Comparison of ENCODE assay signal across 8 cellular contexts in genomic region chr2:68441179-68441993, GRCh38. TPM values are rescaled to one million over a fixed set of nuclear protein-coding genes. Genes with fewer than 3 reads are reported as not detected.
DNase-seq lines count a peak whose midpoint lies in the region; ATAC-seq, FAIRE-seq and TF ChIP-seq lines count a peak whose summit lies in the region.

No MANE protein-coding gene starts in this region.

- TF ChIP-seq CTCF in RWPE1 (conservative IDR thresholded peaks at IDR 0.05; ENCODE audit: low read depth), result peak; percentile 84
- TF ChIP-seq CTCF in omental fat pad (IDR thresholded peaks at IDR 0.05), result peak in 2 of 3 donors; percentile 45 to 77
- TF ChIP-seq CTCF in testis (IDR thresholded peaks at IDR 0.05), result peak; percentile 88 to 96 (median 95)

- H3K27me3 ChIP-seq in MG63, result peaks cover 7% of the 10 kb centered on the region; the same call in 1 of the 2 replicates
- H3K27me3 ChIP-seq in testis, result no peaks in the 10 kb centered on the region

- H3K9me3 ChIP-seq in MG63, result no peaks in the 10 kb centered on the region
- no peaks in the 10 kb centered on the region for H3K9me3 ChIP-seq in testis

- H3K4me3 ChIP-seq in MG63 (no peak overlapping the region), testis (no peak overlapping the region)

- no peaks in the 10 kb centered on the region for H3K36me3 Mint-ChIP-seq in activated T-helper 1 cell treated with anti-CD3 and anti-CD28 coated beads, Interleukin-12 subunit alpha, Interleukin-12 subunit beta, Interleukin-2, Interleukin-4 antibody, amounts not matched to agents 30 ng/mL and 10 ng/mL and 1 ng/mL, durations not matched to agents 14 hours and 24 hours and 36 hours (ENCODE audit: low read depth)

- POLR2A ChIA-PET in RWPE1 (lab: Yijun Ruan, JAX; ENCODE audit: low non-redundant PET), result no interaction called here

- peaks cover 10% of the 10 kb centered on the region for H3K4me1 ChIP-seq in testis

- CTCF ChIA-PET in RWPE1 (lab: Yijun Ruan, JAX), result interaction anchor here (0.6 to 2.2 kb wide), 12 partner anchors 9 to 1617 kb away, joined by 3 to 7 read pairs (median 3); no protein-coding TSS in a partner anchor

- no peak for TF ChIP-seq POLR2A in testis (IDR thresholded peaks at IDR 0.05)

- FAIRE-seq in G401.6 (lab: Jason Lieb, UNC), result peak; percentile 88

- intact Hi-C loops in activated T-helper 1 cell treated with anti-CD3 and anti-CD28 coated beads, Interleukin-12 subunit alpha, Interleukin-12 subunit beta, Interleukin-2, Interleukin-4 antibody, amounts not matched to agents 30 ng/mL and 10 ng/mL and 1 ng/mL, durations not matched to agents 14 hours and 24 hours and 36 hours (cut with micrococcal nuclease), result loop anchor here (1.0 to 2.0 kb wide), 10 partner anchors 17 to 319 kb away; partner anchors contain the start of genes APLF and FBXO48
- intact Hi-C loops in testis (cut with DNase I; ENCODE audit: low total_unique reads), result no loop called here

- H3K27me3 Mint-ChIP-seq in activated T-helper 1 cell treated with anti-CD3 and anti-CD28 coated beads, Interleukin-12 subunit alpha, Interleukin-12 subunit beta, Interleukin-2, Interleukin-4 antibody, amounts not matched to agents 30 ng/mL and 10 ng/mL and 1 ng/mL, durations not matched to agents 14 hours and 24 hours and 36 hours (ENCODE audit: insufficient read depth), result peaks cover 10% of the 10 kb centered on the region

- DNase-seq in HCEC 1CT (peak; percentile 85), MG63 (peak; percentile 68), RWPE1 (ENCODE audit: low spot score) (peak; percentile 56), fibroblast of the conjunctiva (ENCODE audit: low read depth) (peak; percentile 78), omental fat pad (ENCODE audit: low spot score) (peak; percentile 67), testis (peak; percentile 93)
- peak; percentile 76 for DNase-seq in activated T-helper 1 cell treated with anti-CD3 and anti-CD28 coated beads, Interleukin-12 subunit alpha, Interleukin-12 subunit beta, Interleukin-2, Interleukin-4 antibody, amounts not matched to agents 30 ng/mL and 10 ng/mL and 1 ng/mL, durations not matched to agents 14 hours and 24 hours and 36 hours (ENCODE audit: low spot score)

- H3K27ac Mint-ChIP-seq in activated T-helper 1 cell treated with anti-CD3 and anti-CD28 coated beads, Interleukin-12 subunit alpha, Interleukin-12 subunit beta, Interleukin-2, Interleukin-4 antibody, amounts not matched to agents 30 ng/mL and 10 ng/mL and 1 ng/mL, durations not matched to agents 14 hours and 24 hours and 36 hours, result peak overlapping the region; percentile 88

- peak overlapping the region; percentile 55 for H3K4me3 Mint-ChIP-seq in activated T-helper 1 cell treated with anti-CD3 and anti-CD28 coated beads, Interleukin-12 subunit alpha, Interleukin-12 subunit beta, Interleukin-2, Interleukin-4 antibody, amounts not matched to agents 30 ng/mL and 10 ng/mL and 1 ng/mL, durations not matched to agents 14 hours and 24 hours and 36 hours

- ATAC-seq in omental fat pad (ENCODE audit: low FRiP score), result peak; percentile 92

- H3K9me3 Mint-ChIP-seq in activated T-helper 1 cell treated with anti-CD3 and anti-CD28 coated beads, Interleukin-12 subunit alpha, Interleukin-12 subunit beta, Interleukin-2, Interleukin-4 antibody, amounts not matched to agents 30 ng/mL and 10 ng/mL and 1 ng/mL, durations not matched to agents 14 hours and 24 hours and 36 hours, result no peaks in the 10 kb centered on the region

- peaks cover 31% of the 10 kb centered on the region for H3K4me1 Mint-ChIP-seq in activated T-helper 1 cell treated with anti-CD3 and anti-CD28 coated beads, Interleukin-12 subunit alpha, Interleukin-12 subunit beta, Interleukin-2, Interleukin-4 antibody, amounts not matched to agents 30 ng/mL and 10 ng/mL and 1 ng/mL, durations not matched to agents 14 hours and 24 hours and 36 hours (ENCODE audit: low read depth)

- H3K36me3 ChIP-seq in MG63 (no peaks in the 10 kb centered on the region), testis (ENCODE audit: low read depth, missing control alignments) (no peaks in the 10 kb centered on the region)

- 39 to 45% methylated on average over 6 of the region's 6 CpGs for WGBS in testis, 2 donors

- H3K27ac ChIP-seq in RWPE1 (no peak overlapping the region), testis (no peak overlapping the region)

RNA-seq across cellular contexts. Expression of gene FBXO48, which starts 25.7 kb away (rescaled TPM):
- total RNA-seq in MG63 (2014; rRNA removed; shearing (Covaris generic); ENCODE audit: low replicate concordance), result 0.13 TPM in 1 of 2 replicates, not detected in the other
- total RNA-seq in activated T-helper 1 cell treated with anti-CD3 and anti-CD28 coated beads, Interleukin-12 subunit alpha, Interleukin-12 subunit beta, Interleukin-2, Interleukin-4 antibody, amounts not matched to agents 30 ng/mL and 10 ng/mL and 1 ng/mL, durations not matched to agents 14 hours and 24 hours and 36 hours, result 1.3 and 1.4 TPM in 2 replicates
- 1 to 10 TPM in 1 of 4 donors, under 1 TPM in 3; 0.24 to 1.3 (median 0.80) TPM for total RNA-seq in omental fat pad
- total RNA-seq in testis, result 1 to 10 TPM; 1.2 to 2.4 TPM
- polyA plus RNA-seq in testis (ENCODE audit: insufficient read depth, low read depth, low replicate concordance), result 1.7 TPM

RNA-seq across cellular contexts. Expression of gene APLF, which starts 26.0 kb away (rescaled TPM):
- 0.99 and 2.5 TPM in 2 replicates for total RNA-seq in MG63 (2014; rRNA removed; shearing (Covaris generic); ENCODE audit: low replicate concordance)
- total RNA-seq in activated T-helper 1 cell treated with anti-CD3 and anti-CD28 coated beads, Interleukin-12 subunit alpha, Interleukin-12 subunit beta, Interleukin-2, Interleukin-4 antibody, amounts not matched to agents 30 ng/mL and 10 ng/mL and 1 ng/mL, durations not matched to agents 14 hours and 24 hours and 36 hours, result 2.3 and 3.0 TPM in 2 replicates
- total RNA-seq in omental fat pad (10 to 100 TPM in 2 of 4 donors, 1 to 10 TPM in 2; 6.0 to 12.3 (median 9.4) TPM), testis (10 to 100 TPM; 14.7 to 21.7 TPM)
- 6.6 TPM for polyA plus RNA-seq in testis (ENCODE audit: insufficient read depth, low read depth, low replicate concordance)
